8 cellular contexts compared by ENCODE assay signal in the genomic region with DNA sequence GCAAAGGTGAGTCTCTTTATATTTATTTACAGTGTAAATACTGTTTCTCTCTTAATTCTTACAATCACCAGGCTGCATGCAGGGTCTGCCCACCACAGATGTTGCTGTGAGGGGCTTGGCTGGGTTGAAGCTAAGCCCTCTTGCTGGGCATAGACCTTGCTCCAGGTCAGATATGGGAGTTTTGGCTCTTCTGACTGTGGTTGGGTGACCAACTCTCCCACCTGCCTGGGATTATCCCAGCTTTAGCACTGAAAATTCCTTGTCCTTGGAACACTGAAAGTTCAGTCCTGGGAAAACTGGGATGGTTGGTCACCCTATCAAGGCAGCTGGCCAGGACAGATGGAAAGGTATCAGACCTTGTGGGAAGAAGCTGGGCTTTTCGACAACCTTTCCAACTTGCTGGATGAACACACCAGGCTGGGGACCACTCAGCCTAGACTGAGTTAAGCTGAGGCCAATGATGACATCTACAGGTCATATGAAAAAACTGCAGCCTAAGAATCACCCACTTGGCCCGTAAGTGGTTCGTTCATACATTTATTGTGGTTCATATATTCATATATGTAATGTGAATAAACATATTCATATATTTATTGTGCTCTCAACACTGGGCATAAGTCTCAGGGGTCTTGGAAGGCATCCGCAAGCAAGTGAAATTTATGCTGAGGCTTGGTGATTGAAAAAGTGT. TPM values are rescaled to one million over a fixed set of nuclear protein-coding genes. Genes with fewer than 3 reads are reported as not detected.
DNase-seq lines count a peak whose midpoint lies in the region; ATAC-seq and TF ChIP-seq lines count a peak whose summit lies in the region.

No MANE protein-coding gene starts in this region.

- no peaks in the 10 kb centered on the region for H3K9me3 Mint-ChIP-seq in activated naive CD4-positive, alpha-beta T cell treated with anti-CD3 and anti-CD28 coated beads, Interleukin-2, amount 10 ng/mL, durations not matched to agents 7 days and 5 days

- WGBS in psoas muscle, 3 donors = 7 to 11% (median 9%) methylated on average over 4 of the region's 4 CpGs

- no TSS peak for BruUV-seq in PC-9 (replicated peaks; lab: Mats Ljungman, UMichigan)

- H3K4me1 ChIP-seq in Loucy (ENCODE audit: insufficient read depth, low read length, poor library complexity, severe bottlenecking) (peaks cover 15% of the 10 kb centered on the region), PC-9 (replicated peaks; ENCODE audit: insufficient read depth) (peaks cover 10% of the 10 kb centered on the region), psoas muscle (peaks cover 13% of the 10 kb centered on the region)

- no peak overlapping the region for H3K4me3 Mint-ChIP-seq in activated naive CD4-positive, alpha-beta T cell treated with anti-CD3 and anti-CD28 coated beads, Interleukin-2, amount 10 ng/mL, durations not matched to agents 7 days and 5 days

- H3K36me3 Mint-ChIP-seq in activated naive CD4-positive, alpha-beta T cell treated with anti-CD3 and anti-CD28 coated beads, Interleukin-2, amount 10 ng/mL, durations not matched to agents 7 days and 5 days = no peaks in the 10 kb centered on the region

- H3K4me3 ChIP-seq in Loucy (ENCODE audit: low read length, poor library complexity, severe bottlenecking) = no peak overlapping the region
- H3K4me3 ChIP-seq in PC-9 = no peak overlapping the region
- no peak overlapping the region for H3K4me3 ChIP-seq in psoas muscle

- H3K9ac ChIP-seq in Loucy (ENCODE audit: low read depth, low read length, poor library complexity, severe bottlenecking) = no peak overlapping the region

- H3K36me3 ChIP-seq in Loucy (ENCODE audit: insufficient read depth, low read length) (no peaks in the 10 kb centered on the region), PC-9 (ENCODE audit: low read depth) (no peaks in the 10 kb centered on the region), psoas muscle (ENCODE audit: insufficient read depth in 1 of 2, low read depth in 1 of 2) (no peaks in the 10 kb centered on the region)

- peaks cover 28% of the 10 kb centered on the region for H3K4me1 Mint-ChIP-seq in activated naive CD4-positive, alpha-beta T cell treated with anti-CD3 and anti-CD28 coated beads, Interleukin-2, amount 10 ng/mL, durations not matched to agents 7 days and 5 days

- DNase-seq in EL (peak; percentile 74), PC-9 (peak; percentile 42 to 67), glomerular endothelial cell (ENCODE audit: extremely low read depth, low read depth, low spot score) (peak; percentile 68), psoas muscle (no peak)
- peak; percentile 46 for DNase-seq in activated naive CD4-positive, alpha-beta T cell treated with anti-CD3 and anti-CD28 coated beads, Interleukin-2, amount 10 ng/mL, durations not matched to agents 7 days and 5 days

- H2AFZ ChIP-seq in Loucy (ENCODE audit: low read length) = no peak overlapping the region; the same call in 1 of the 2 replicates
- H2AFZ ChIP-seq in PC-9 = no peak overlapping the region

- ATAC-seq in psoas muscle (no peak), GM21528 (IDR thresholded peaks at IDR 0.05; ENCODE audit: low FRiP score, unreplicated experiment) (no peak), HG03469 (IDR thresholded peaks at IDR 0.05; ENCODE audit: unreplicated experiment) (no peak)

- H4K20me1 ChIP-seq in Loucy (ENCODE audit: insufficient read depth, low read length, poor library complexity, severe bottlenecking) = no peaks in the 10 kb centered on the region
- no peaks in the 10 kb centered on the region for H4K20me1 ChIP-seq in PC-9 (ENCODE audit: insufficient read depth)

- H3K27me3 ChIP-seq in Loucy (ENCODE audit: insufficient read depth, low read length, poor library complexity, severe bottlenecking) (no peaks in the 10 kb centered on the region), PC-9 (ENCODE audit: insufficient read depth, low read depth) (no peaks in the 10 kb centered on the region), psoas muscle (ENCODE audit: insufficient read depth in 3 of 3, low read length in 2 of 3) (no peaks in the 10 kb centered on the region)

- intact Hi-C loops in PC-9 (cut with micrococcal nuclease; ENCODE audit: unreplicated experiment) (loop anchor here (1.0 to 5.0 kb wide), 5 partner anchors 112 to 507 kb away; no protein-coding TSS in a partner anchor), psoas muscle (cut with DNase I) (loop anchor here (1.0 to 10.0 kb wide), 6 partner anchors 95 to 513 kb away; a partner anchor contains a TSS)

- H3K9me3 ChIP-seq in Loucy (ENCODE audit: insufficient read depth, low read depth, low read length) (no peaks in the 10 kb centered on the region), PC-9 (ENCODE audit: insufficient read depth, low read depth) (no peaks in the 10 kb centered on the region), psoas muscle (no peaks in the 10 kb centered on the region)

- no peak overlapping the region for H3K27ac Mint-ChIP-seq in activated naive CD4-positive, alpha-beta T cell treated with anti-CD3 and anti-CD28 coated beads, Interleukin-2, amount 10 ng/mL, durations not matched to agents 7 days and 5 days

- CTCF ChIA-PET in PC-9 (lab: Charles Lee) = interaction anchor here (0.5 to 2.3 kb wide), 7 partner anchors 83 to 687 kb away, joined by 3 to 10 read pairs (median 3); a partner anchor contains a TSS
- CTCF ChIA-PET in activated naive CD4-positive, alpha-beta T cell treated with anti-CD3 and anti-CD28 coated beads, Interleukin-2, amount 10 ng/mL, durations not matched to agents 7 days and 5 days (lab: Charles Lee) = interaction anchor here (0.8 to 16.4 kb wide), 13 partner anchors 18 to 583 kb away, joined by 3 to 386 read pairs (median 4); a partner anchor contains a TSS

- POLR2A ChIA-PET in PC-9 (lab: Charles Lee; ENCODE audit: unreplicated experiment) = no interaction called here

- no peak overlapping the region for H3K4me2 ChIP-seq in Loucy (ENCODE audit: low read depth, low read length, poor library complexity, severe bottlenecking)
- no peak overlapping the region for H3K4me2 ChIP-seq in PC-9

- no peaks in the 10 kb centered on the region for H3K9me2 ChIP-seq in Loucy (replicated peaks; ENCODE audit: low read depth, low read length)
- H3K9me2 ChIP-seq in PC-9 (ENCODE audit: insufficient read depth) = no peaks in the 10 kb centered on the region

- peak; percentile 85 for TF ChIP-seq CTCF in Loucy (conservative IDR thresholded peaks at IDR 0.05; ENCODE audit: low read length)
- TF ChIP-seq CTCF in PC-9 (conservative IDR thresholded peaks at IDR 0.05) = peak; percentile 79
- peak; percentile 77 for TF ChIP-seq CTCF in psoas muscle (IDR thresholded peaks at IDR 0.05)

- H3F3A ChIP-seq in Loucy (ENCODE audit: low read depth) (no peaks in the 10 kb centered on the region), PC-9 (ENCODE audit: insufficient read depth, low read depth) (peaks cover 25% of the 10 kb centered on the region)

- H3K79me2 ChIP-seq in Loucy (ENCODE audit: insufficient read depth, low read length) (peaks cover 7% of the 10 kb centered on the region; the same call in 1 of the 2 replicates), PC-9 (ENCODE audit: low read depth) (no peaks in the 10 kb centered on the region)

- H3K27me3 Mint-ChIP-seq in activated naive CD4-positive, alpha-beta T cell treated with anti-CD3 and anti-CD28 coated beads, Interleukin-2, amount 10 ng/mL, durations not matched to agents 7 days and 5 days = no peaks in the 10 kb centered on the region

- no peak overlapping the region for H3K27ac ChIP-seq in PC-9
- H3K27ac ChIP-seq in psoas muscle = no peak overlapping the region

RNA-seq across cellular contexts. Expression of a gene that starts 26.6 kb away (rescaled TPM):
- total RNA-seq in PC-9 (2021) (10.4 and 12.7 TPM in 2 replicates), glomerular endothelial cell (0.24 and 2.1 TPM in 2 replicates), psoas muscle (1 to 10 TPM in 2 of 4 donors, under 1 TPM in 2; 0.84 to 2.6 (median 1.2) TPM)
- 1 to 10 TPM in 2 of 3 donors, under 1 TPM in 1; 0.73 to 4.9 (median 3.7) TPM for polyA plus RNA-seq in psoas muscle

RNA-seq across cellular contexts. Expression of a gene that starts 39.8 kb away (rescaled TPM):
- total RNA-seq in PC-9 (2021) = 14.5 and 20.4 TPM in 2 replicates
- total RNA-seq in glomerular endothelial cell = 11.0 TPM in 2 replicates
- 1 to 10 TPM; 3.1 to 5.9 (median 3.9) TPM for total RNA-seq in psoas muscle
- 1 to 10 TPM; 2.7 to 6.7 (median 4.6) TPM for polyA plus RNA-seq in psoas muscle

RNA-seq across cellular contexts. Expression of a gene that starts 40.1 kb away (rescaled TPM):
- total RNA-seq in PC-9 (2021) (52.4 and 53.2 TPM in 2 replicates), glomerular endothelial cell (8.0 and 12.8 TPM in 2 replicates), psoas muscle (10 to 100 TPM in 1 of 4 donors, 1 to 10 TPM in 3; 7.7 to 16.6 (median 8.3) TPM)
- polyA plus RNA-seq in psoas muscle = 10 to 100 TPM in 1 of 3 donors, 1 to 10 TPM in 2; 8.2 to 13.2 (median 9.0) TPM

Comparison
In these comparisons a context has a peak if more than half of its experiments do, and no peak if none do; other contexts are left out.
1. DNase-seq: peak in EL (single experiment), PC-9 (2 of 2), activated naive CD4-positive, alpha-beta T cell treated with anti-CD3 and anti-CD28 coated beads, Interleukin-2, amount 10 ng/mL, durations not matched to agents 7 days and 5 days (single experiment) and glomerular endothelial cell (single experiment); none in psoas muscle (0 of 2).
2. Peak in every context shown above with its lines, with median percentiles within 50 percentile points of each other: CTCF ChIP-seq.